ENCODE assay signal across 1 cellular context in genomic region chr6:165749163-165749562, GRCh38.
TF ChIP-seq lines count a peak whose summit lies in the region.

No MANE protein-coding gene starts in this region.

TF ChIP-seq in HEK293, 187 proteins besides CTCF, POLR2A, EP300 and RAD21 (continued from another document):
- peak; percentile 96 for TF ChIP-seq ZNF513 (tag by site-specific recombination; IDR thresholded peaks at IDR 0.05)
- peak; percentile 19; the same call in 1 of the 2 replicates for TF ChIP-seq MYNN (tag by site-specific recombination; IDR thresholded peaks at IDR 0.05; ENCODE audit: borderline replicate concordance)
- TF ChIP-seq YY2 (tag by site-specific recombination; IDR thresholded peaks at IDR 0.05) = 0 out of 2 replicates have a peak, but pooled peaks have one; percentile 29
